Comparison of ENCODE assay signal across 1 cellular context in genomic region chr10:73743327-73743904, GRCh38.
TF ChIP-seq lines count a peak whose summit lies in the region.

No MANE protein-coding gene starts in this region.

TF ChIP-seq in GM12878, 131 proteins besides CTCF, POLR2A, EP300 and RAD21:
- TF ChIP-seq HCFC1 (IDR thresholded peaks at IDR 0.05; ENCODE audit: low read length) (no peak), RAD51 (IDR thresholded peaks at IDR 0.05) (0 out of 2 replicates have a peak, but pooled peaks have one; percentile 18), SUPT20H (IDR thresholded peaks at IDR 0.05; ENCODE audit: borderline replicate concordance, control insufficient read depth, low read depth, low read length) (no peak), ZBED1 (IDR thresholded peaks at IDR 0.05; ENCODE audit: borderline replicate concordance) (no peak), FOS (IDR thresholded peaks at IDR 0.05; ENCODE audit: borderline replicate concordance, extremely low read depth, insufficient read length) (no peak), IKZF2 (IDR thresholded peaks at IDR 0.05) (no peak), MYB (IDR thresholded peaks at IDR 0.05; ENCODE audit: borderline replicate concordance, low read depth, low read length) (no peak), MLLT1 (IDR thresholded peaks at IDR 0.05) (no peak; the same call in 1 of the 2 replicates), ZBTB4 (CRISPR knock-in tag; IDR thresholded peaks at IDR 0.05) (0 out of 2 replicates have a peak, but pooled peaks have one; percentile 29), ZNF622 (IDR thresholded peaks at IDR 0.05) (no peak), RCOR1 (conservative IDR thresholded peaks at IDR 0.05; ENCODE audit: low read depth, low read length) (no peak), SREBF2 (IDR thresholded peaks at IDR 0.05; ENCODE audit: low read length) (0 out of 2 replicates have a peak, but pooled peaks have one; percentile 10), STAT1 (conservative IDR thresholded peaks at IDR 0.05) (no peak), KAT2A (conservative IDR thresholded peaks at IDR 0.05; ENCODE audit: control insufficient read depth, low read depth, low read length) (no peak), BMI1 (IDR thresholded peaks at IDR 0.05; ENCODE audit: borderline replicate concordance) (no peak), SMARCA5 (IDR thresholded peaks at IDR 0.05) (peak; percentile 65; the same call in 1 of the 2 replicates), ZNF24 (IDR thresholded peaks at IDR 0.05) (no peak), EGR1 (IDR thresholded peaks at IDR 0.05; ENCODE audit: borderline replicate concordance in 1 of 2, low read depth in 2 of 2, low read length in 2 of 2) (no peak), BCL11A (IDR thresholded peaks at IDR 0.05; ENCODE audit: low read depth, low read length) (no peak), MEF2B (IDR thresholded peaks at IDR 0.05; ENCODE audit: partially characterized antibody, poor library complexity, severe bottlenecking) (peak; percentile 5), FOXM1 (IDR thresholded peaks at IDR 0.05; ENCODE audit: low read depth, low read length) (peak; percentile 15; the same call in 1 of the 2 replicates), YY1 (IDR thresholded peaks at IDR 0.05; ENCODE audit: low read depth, low read length) (0 out of 2 replicates have a peak, but pooled peaks have one; percentile 7), NR2C2 (IDR thresholded peaks at IDR 0.05; ENCODE audit: borderline replicate concordance, control insufficient read depth, insufficient read length, low read depth) (no peak), USF1 (IDR thresholded peaks at IDR 0.05; ENCODE audit: borderline replicate concordance, extremely low read length, insufficient read depth, low read depth, low read length) (no peak), MXI1 (IDR thresholded peaks at IDR 0.05; ENCODE audit: low read depth, low read length) (no peak), NFYA (IDR thresholded peaks at IDR 0.05; ENCODE audit: borderline replicate concordance, low read depth, low read length) (no peak), NFIC (IDR thresholded peaks at IDR 0.05; ENCODE audit: low read depth, low read length) (no peak), CHD4 (IDR thresholded peaks at IDR 0.05) (no peak)
- TF ChIP-seq, protein P1, sequence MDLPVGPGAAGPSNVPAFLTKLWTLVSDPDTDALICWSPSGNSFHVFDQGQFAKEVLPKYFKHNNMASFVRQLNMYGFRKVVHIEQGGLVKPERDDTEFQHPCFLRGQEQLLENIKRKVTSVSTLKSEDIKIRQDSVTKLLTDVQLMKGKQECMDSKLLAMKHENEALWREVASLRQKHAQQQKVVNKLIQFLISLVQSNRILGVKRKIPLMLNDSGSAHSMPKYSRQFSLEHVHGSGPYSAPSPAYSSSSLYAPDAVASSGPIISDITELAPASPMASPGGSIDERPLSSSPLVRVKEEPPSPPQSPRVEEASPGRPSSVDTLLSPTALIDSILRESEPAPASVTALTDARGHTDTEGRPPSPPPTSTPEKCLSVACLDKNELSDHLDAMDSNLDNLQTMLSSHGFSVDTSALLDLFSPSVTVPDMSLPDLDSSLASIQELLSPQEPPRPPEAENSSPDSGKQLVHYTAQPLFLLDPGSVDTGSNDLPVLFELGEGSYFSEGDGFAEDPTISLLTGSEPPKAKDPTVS (IDR thresholded peaks at IDR 0.05; ENCODE audit: low read depth, low read length) = no peak
- TF ChIP-seq, protein P2, sequence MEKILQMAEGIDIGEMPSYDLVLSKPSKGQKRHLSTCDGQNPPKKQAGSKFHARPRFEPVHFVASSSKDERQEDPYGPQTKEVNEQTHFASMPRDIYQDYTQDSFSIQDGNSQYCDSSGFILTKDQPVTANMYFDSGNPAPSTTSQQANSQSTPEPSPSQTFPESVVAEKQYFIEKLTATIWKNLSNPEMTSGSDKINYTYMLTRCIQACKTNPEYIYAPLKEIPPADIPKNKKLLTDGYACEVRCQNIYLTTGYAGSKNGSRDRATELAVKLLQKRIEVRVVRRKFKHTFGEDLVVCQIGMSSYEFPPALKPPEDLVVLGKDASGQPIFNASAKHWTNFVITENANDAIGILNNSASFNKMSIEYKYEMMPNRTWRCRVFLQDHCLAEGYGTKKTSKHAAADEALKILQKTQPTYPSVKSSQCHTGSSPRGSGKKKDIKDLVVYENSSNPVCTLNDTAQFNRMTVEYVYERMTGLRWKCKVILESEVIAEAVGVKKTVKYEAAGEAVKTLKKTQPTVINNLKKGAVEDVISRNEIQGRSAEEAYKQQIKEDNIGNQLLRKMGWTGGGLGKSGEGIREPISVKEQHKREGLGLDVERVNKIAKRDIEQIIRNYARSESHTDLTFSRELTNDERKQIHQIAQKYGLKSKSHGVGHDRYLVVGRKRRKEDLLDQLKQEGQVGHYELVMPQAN (conservative IDR thresholded peaks at IDR 0.05) = 0 out of 2 replicates have a peak, but pooled peaks have one; percentile 49
- TF ChIP-seq, protein P3, sequence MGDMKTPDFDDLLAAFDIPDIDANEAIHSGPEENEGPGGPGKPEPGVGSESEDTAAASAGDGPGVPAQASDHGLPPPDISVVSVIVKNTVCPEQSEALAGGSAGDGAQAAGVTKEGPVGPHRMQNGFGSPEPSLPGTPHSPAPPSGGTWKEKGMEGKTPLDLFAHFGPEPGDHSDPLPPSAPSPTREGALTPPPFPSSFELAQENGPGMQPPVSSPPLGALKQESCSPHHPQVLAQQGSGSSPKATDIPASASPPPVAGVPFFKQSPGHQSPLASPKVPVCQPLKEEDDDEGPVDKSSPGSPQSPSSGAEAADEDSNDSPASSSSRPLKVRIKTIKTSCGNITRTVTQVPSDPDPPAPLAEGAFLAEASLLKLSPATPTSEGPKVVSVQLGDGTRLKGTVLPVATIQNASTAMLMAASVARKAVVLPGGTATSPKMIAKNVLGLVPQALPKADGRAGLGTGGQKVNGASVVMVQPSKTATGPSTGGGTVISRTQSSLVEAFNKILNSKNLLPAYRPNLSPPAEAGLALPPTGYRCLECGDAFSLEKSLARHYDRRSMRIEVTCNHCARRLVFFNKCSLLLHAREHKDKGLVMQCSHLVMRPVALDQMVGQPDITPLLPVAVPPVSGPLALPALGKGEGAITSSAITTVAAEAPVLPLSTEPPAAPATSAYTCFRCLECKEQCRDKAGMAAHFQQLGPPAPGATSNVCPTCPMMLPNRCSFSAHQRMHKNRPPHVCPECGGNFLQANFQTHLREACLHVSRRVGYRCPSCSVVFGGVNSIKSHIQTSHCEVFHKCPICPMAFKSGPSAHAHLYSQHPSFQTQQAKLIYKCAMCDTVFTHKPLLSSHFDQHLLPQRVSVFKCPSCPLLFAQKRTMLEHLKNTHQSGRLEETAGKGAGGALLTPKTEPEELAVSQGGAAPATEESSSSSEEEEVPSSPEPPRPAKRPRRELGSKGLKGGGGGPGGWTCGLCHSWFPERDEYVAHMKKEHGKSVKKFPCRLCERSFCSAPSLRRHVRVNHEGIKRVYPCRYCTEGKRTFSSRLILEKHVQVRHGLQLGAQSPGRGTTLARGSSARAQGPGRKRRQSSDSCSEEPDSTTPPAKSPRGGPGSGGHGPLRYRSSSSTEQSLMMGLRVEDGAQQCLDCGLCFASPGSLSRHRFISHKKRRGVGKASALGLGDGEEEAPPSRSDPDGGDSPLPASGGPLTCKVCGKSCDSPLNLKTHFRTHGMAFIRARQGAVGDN (IDR thresholded peaks at IDR 0.05) = no peak; the same call in 1 of the 2 replicates
- TF ChIP-seq, protein P4, sequence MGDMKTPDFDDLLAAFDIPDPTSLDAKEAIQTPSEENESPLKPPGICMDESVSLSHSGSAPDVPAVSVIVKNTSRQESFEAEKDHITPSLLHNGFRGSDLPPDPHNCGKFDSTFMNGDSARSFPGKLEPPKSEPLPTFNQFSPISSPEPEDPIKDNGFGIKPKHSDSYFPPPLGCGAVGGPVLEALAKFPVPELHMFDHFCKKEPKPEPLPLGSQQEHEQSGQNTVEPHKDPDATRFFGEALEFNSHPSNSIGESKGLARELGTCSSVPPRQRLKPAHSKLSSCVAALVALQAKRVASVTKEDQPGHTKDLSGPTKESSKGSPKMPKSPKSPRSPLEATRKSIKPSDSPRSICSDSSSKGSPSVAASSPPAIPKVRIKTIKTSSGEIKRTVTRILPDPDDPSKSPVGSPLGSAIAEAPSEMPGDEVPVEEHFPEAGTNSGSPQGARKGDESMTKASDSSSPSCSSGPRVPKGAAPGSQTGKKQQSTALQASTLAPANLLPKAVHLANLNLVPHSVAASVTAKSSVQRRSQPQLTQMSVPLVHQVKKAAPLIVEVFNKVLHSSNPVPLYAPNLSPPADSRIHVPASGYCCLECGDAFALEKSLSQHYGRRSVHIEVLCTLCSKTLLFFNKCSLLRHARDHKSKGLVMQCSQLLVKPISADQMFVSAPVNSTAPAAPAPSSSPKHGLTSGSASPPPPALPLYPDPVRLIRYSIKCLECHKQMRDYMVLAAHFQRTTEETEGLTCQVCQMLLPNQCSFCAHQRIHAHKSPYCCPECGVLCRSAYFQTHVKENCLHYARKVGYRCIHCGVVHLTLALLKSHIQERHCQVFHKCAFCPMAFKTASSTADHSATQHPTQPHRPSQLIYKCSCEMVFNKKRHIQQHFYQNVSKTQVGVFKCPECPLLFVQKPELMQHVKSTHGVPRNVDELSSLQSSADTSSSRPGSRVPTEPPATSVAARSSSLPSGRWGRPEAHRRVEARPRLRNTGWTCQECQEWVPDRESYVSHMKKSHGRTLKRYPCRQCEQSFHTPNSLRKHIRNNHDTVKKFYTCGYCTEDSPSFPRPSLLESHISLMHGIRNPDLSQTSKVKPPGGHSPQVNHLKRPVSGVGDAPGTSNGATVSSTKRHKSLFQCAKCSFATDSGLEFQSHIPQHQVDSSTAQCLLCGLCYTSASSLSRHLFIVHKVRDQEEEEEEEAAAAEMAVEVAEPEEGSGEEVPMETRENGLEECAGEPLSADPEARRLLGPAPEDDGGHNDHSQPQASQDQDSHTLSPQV (IDR thresholded peaks at IDR 0.05) = peak; percentile 96
- TF ChIP-seq, protein P5, sequence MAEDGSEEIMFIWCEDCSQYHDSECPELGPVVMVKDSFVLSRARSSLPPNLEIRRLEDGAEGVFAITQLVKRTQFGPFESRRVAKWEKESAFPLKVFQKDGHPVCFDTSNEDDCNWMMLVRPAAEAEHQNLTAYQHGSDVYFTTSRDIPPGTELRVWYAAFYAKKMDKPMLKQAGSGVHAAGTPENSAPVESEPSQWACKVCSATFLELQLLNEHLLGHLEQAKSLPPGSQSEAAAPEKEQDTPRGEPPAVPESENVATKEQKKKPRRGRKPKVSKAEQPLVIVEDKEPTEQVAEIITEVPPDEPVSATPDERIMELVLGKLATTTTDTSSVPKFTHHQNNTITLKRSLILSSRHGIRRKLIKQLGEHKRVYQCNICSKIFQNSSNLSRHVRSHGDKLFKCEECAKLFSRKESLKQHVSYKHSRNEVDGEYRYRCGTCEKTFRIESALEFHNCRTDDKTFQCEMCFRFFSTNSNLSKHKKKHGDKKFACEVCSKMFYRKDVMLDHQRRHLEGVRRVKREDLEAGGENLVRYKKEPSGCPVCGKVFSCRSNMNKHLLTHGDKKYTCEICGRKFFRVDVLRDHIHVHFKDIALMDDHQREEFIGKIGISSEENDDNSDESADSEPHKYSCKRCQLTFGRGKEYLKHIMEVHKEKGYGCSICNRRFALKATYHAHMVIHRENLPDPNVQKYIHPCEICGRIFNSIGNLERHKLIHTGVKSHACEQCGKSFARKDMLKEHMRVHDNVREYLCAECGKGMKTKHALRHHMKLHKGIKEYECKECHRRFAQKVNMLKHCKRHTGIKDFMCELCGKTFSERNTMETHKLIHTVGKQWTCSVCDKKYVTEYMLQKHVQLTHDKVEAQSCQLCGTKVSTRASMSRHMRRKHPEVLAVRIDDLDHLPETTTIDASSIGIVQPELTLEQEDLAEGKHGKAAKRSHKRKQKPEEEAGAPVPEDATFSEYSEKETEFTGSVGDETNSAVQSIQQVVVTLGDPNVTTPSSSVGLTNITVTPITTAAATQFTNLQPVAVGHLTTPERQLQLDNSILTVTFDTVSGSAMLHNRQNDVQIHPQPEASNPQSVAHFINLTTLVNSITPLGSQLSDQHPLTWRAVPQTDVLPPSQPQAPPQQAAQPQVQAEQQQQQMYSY (CRISPR knock-in tag; IDR thresholded peaks at IDR 0.05) = peak; percentile 81
